Comparison of ENCODE assay signal across 2 cellular contexts in genomic region chr6:87590989-87591388, GRCh38.
TF ChIP-seq lines count a peak whose summit lies in the region.

No MANE protein-coding gene starts in this region.

TF ChIP-seq in SK-N-SH, 30 proteins besides CTCF, POLR2A, EP300 and RAD21 (continued from another document):
- TF ChIP-seq TEAD4 (IDR thresholded peaks at IDR 0.05; ENCODE audit: borderline replicate concordance, insufficient read depth) (no peak), CHD2 (IDR thresholded peaks at IDR 0.05; ENCODE audit: low read length, partially characterized antibody) (no peak), EZH2phosphoT487 (IDR thresholded peaks at IDR 0.05; ENCODE audit: borderline replicate concordance, low read depth) (no peak), TAF1 (IDR thresholded peaks at IDR 0.05; ENCODE audit: borderline replicate concordance, low read depth, low read length) (no peak), GATA2 (CRISPR knock-in tag; IDR thresholded peaks at IDR 0.05) (no peak), JUND (IDR thresholded peaks at IDR 0.05) (no peak), TCF12 (IDR thresholded peaks at IDR 0.05) (no peak)
- TF ChIP-seq, protein P1, sequence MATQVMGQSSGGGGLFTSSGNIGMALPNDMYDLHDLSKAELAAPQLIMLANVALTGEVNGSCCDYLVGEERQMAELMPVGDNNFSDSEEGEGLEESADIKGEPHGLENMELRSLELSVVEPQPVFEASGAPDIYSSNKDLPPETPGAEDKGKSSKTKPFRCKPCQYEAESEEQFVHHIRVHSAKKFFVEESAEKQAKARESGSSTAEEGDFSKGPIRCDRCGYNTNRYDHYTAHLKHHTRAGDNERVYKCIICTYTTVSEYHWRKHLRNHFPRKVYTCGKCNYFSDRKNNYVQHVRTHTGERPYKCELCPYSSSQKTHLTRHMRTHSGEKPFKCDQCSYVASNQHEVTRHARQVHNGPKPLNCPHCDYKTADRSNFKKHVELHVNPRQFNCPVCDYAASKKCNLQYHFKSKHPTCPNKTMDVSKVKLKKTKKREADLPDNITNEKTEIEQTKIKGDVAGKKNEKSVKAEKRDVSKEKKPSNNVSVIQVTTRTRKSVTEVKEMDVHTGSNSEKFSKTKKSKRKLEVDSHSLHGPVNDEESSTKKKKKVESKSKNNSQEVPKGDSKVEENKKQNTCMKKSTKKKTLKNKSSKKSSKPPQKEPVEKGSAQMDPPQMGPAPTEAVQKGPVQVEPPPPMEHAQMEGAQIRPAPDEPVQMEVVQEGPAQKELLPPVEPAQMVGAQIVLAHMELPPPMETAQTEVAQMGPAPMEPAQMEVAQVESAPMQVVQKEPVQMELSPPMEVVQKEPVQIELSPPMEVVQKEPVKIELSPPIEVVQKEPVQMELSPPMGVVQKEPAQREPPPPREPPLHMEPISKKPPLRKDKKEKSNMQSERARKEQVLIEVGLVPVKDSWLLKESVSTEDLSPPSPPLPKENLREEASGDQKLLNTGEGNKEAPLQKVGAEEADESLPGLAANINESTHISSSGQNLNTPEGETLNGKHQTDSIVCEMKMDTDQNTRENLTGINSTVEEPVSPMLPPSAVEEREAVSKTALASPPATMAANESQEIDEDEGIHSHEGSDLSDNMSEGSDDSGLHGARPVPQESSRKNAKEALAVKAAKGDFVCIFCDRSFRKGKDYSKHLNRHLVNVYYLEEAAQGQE (IDR thresholded peaks at IDR 0.05; ENCODE audit: low read depth, low read length) = no peak

TF ChIP-seq in SK-N-SH treated with all-trans-retinoic acid at 6 μM for 48 hours, 23 proteins besides CTCF, POLR2A, EP300 and RAD21 (continued from another document):
- TF ChIP-seq CSRNP3 (CRISPR knock-in tag; IDR thresholded peaks at IDR 0.05) = no peak
